8 cellular contexts compared by ENCODE assay signal in genomic region chr9:99820330-99821186, GRCh38. TPM values are rescaled to one million over a fixed set of nuclear protein-coding genes. Genes with fewer than 3 reads are reported as not detected.
A peak's percentile ranks its signal among the peaks of the same experiment; 100 is the strongest.
DNase-seq lines count a peak whose midpoint lies in the region; ATAC-seq, FAIRE-seq and TF ChIP-seq lines count a peak whose summit lies in the region.

No MANE protein-coding gene starts in this region.

- H3K27me3 ChIP-seq in HAP-1 (ENCODE audit: low read depth): no peaks in the 10 kb centered on the region
- H3K27me3 ChIP-seq in neuronal stem cell (ENCODE audit: control insufficient read depth in 3 of 3, insufficient read depth in 3 of 3, low read depth in 1 of 3, low read length in 3 of 3): peaks cover 0 to 27% (median 10%) of the 10 kb centered on the region in 3 experiments
- peaks cover 19% of the 10 kb centered on the region for H3K27me3 ChIP-seq in upper lobe of right lung

- peak overlapping the region; percentile 95 for H3K27ac Mint-ChIP-seq in activated naive CD4-positive, alpha-beta T cell treated with anti-CD3 and anti-CD28 coated beads, Interleukin-2, amount 50 U/mL, for 24 hours

- no peak for ATAC-seq in upper lobe of right lung
- no peak for ATAC-seq in GM18505 (IDR thresholded peaks at IDR 0.05; ENCODE audit: unreplicated experiment)

- H2AFZ ChIP-seq in neuronal stem cell (ENCODE audit: low read length): peak overlapping the region; percentile 98

- TF ChIP-seq CTCF in AG09309 (IDR thresholded peaks at IDR 0.05; ENCODE audit: control insufficient read depth, insufficient read depth, low read depth, low read length, missing control alignments) (no peak), upper lobe of right lung (IDR thresholded peaks at IDR 0.05) (no peak)

- no peak overlapping the region for H2BK120ac ChIP-seq in neuronal stem cell (ENCODE audit: low read depth, low read length)

- peak overlapping the region; percentile 71 for H3K18ac ChIP-seq in neuronal stem cell (ENCODE audit: low read length)

- no peak for TF ChIP-seq POLR2A in GM18505 (IDR thresholded peaks at IDR 0.05; ENCODE audit: borderline replicate concordance, extremely low read depth, insufficient read depth, insufficient read length)

- WGBS in neuronal stem cell (ENCODE audit: extremely low coverage in 2 of 2, insufficient read length in 2 of 2, insufficient replicate concordance in 1 of 2), 2 donors: no CpG with 5 or more reads among the region's 34 CpGs

- H3K4me1 ChIP-seq in HAP-1: peaks cover 9% of the 10 kb centered on the region
- H3K4me1 ChIP-seq in neuronal stem cell (ENCODE audit: control insufficient read depth in 2 of 2, insufficient read depth in 1 of 2, low read depth in 1 of 2, low read length in 2 of 2): peaks cover 7 to 12% of the 10 kb centered on the region in 2 donors
- H3K4me1 ChIP-seq in upper lobe of right lung: peaks cover 38% of the 10 kb centered on the region

- H3K4me2 ChIP-seq in neuronal stem cell (ENCODE audit: insufficient read depth, low read length, poor library complexity, severe bottlenecking): peak overlapping the region; percentile 100

- DNase-seq in AG09309 (ENCODE audit: low read depth): peak; percentile 51
- DNase-seq in HAP-1 (ENCODE audit: low spot score in 2 of 2): peak; percentile 25 to 47
- peak; percentile 20 for DNase-seq in RCC 7860 (ENCODE audit: low spot score)
- peak; percentile 55 for DNase-seq in germinal center (ENCODE audit: low spot score)
- DNase-seq in neuronal stem cell (ENCODE audit: low spot score): no peak
- peak; percentile 71 for DNase-seq in upper lobe of right lung

- H2BK5ac ChIP-seq in neuronal stem cell (ENCODE audit: low read length): peak overlapping the region; percentile 79

- no peak overlapping the region for H4K91ac ChIP-seq in neuronal stem cell (ENCODE audit: low read depth, low read length, poor library complexity)

- no peaks in the 10 kb centered on the region for H3K9me3 Mint-ChIP-seq in activated naive CD4-positive, alpha-beta T cell treated with anti-CD3 and anti-CD28 coated beads, Interleukin-2, amount 50 U/mL, for 24 hours

- H3K4me3 ChIP-seq in AG09309 (ENCODE audit: control insufficient read depth, low read depth, low read length) (peak overlapping the region; percentile 66), HAP-1 (peak overlapping the region; percentile 77), neuronal stem cell (ENCODE audit: low read length in 2 of 2) (peak overlapping the region; percentile 69 to 87), upper lobe of right lung (peak overlapping the region; percentile 71)

- H3K4me3 Mint-ChIP-seq in activated naive CD4-positive, alpha-beta T cell treated with anti-CD3 and anti-CD28 coated beads, Interleukin-2, amount 50 U/mL, for 24 hours: peak overlapping the region; percentile 99

- intact Hi-C loops in upper lobe of right lung (cut with DNase I): no loop called here

- peaks cover 3% of the 10 kb centered on the region for H3K79me1 ChIP-seq in neuronal stem cell (ENCODE audit: low read depth, low read length)

- peak overlapping the region; percentile 78 for H3K9ac ChIP-seq in neuronal stem cell (ENCODE audit: low read depth, low read length, poor library complexity)

- H3K23ac ChIP-seq in neuronal stem cell (ENCODE audit: low read depth, low read length, poor library complexity): no peak overlapping the region

- no peak for FAIRE-seq in RCC 7860 (lab: Jason Lieb, UNC)

- peak overlapping the region; percentile 81 for H2BK15ac ChIP-seq in neuronal stem cell (ENCODE audit: low read length)

- peaks cover 56% of the 10 kb centered on the region for H3K4me1 Mint-ChIP-seq in activated naive CD4-positive, alpha-beta T cell treated with anti-CD3 and anti-CD28 coated beads, Interleukin-2, amount 50 U/mL, for 24 hours

- no peak overlapping the region for H4K8ac ChIP-seq in neuronal stem cell (ENCODE audit: low read depth, low read length)

- H3K27ac ChIP-seq in neuronal stem cell (replicated peaks; ENCODE audit: low read length) (peak overlapping the region; percentile 77), upper lobe of right lung (peak overlapping the region; percentile 73)

- no peak overlapping the region for H2BK12ac ChIP-seq in neuronal stem cell (ENCODE audit: low read length)

- H3K4ac ChIP-seq in neuronal stem cell (ENCODE audit: low read length): no peak overlapping the region

- H3K36me3 ChIP-seq in HAP-1 (replicated peaks) (no peaks in the 10 kb centered on the region), neuronal stem cell (replicated peaks in 1 of 2; ENCODE audit: control insufficient read depth in 2 of 2, insufficient read depth in 2 of 2, low read length in 2 of 2) (no peaks in the 10 kb centered on the region), upper lobe of right lung (no peaks in the 10 kb centered on the region)

- H3K27me3 Mint-ChIP-seq in activated naive CD4-positive, alpha-beta T cell treated with anti-CD3 and anti-CD28 coated beads, Interleukin-2, amount 50 U/mL, for 24 hours: peaks cover 3% of the 10 kb centered on the region

- H3K14ac ChIP-seq in neuronal stem cell (ENCODE audit: low read length): no peak overlapping the region

- no peak overlapping the region for H2AK5ac ChIP-seq in neuronal stem cell (ENCODE audit: low read depth, low read length)

- no peaks in the 10 kb centered on the region for H3K36me3 Mint-ChIP-seq in activated naive CD4-positive, alpha-beta T cell treated with anti-CD3 and anti-CD28 coated beads, Interleukin-2, amount 50 U/mL, for 24 hours

- H3K9me3 ChIP-seq in HAP-1: no peaks in the 10 kb centered on the region
- H3K9me3 ChIP-seq in neuronal stem cell (replicated peaks in 1 of 2; ENCODE audit: control insufficient read depth in 2 of 2, insufficient read depth in 1 of 2, low read depth in 1 of 2, low read length in 2 of 2): no peaks in the 10 kb centered on the region
- no peaks in the 10 kb centered on the region for H3K9me3 ChIP-seq in upper lobe of right lung

- in situ Hi-C loops in HAP-1 (cut with MboI; ENCODE audit: low sequenced_read_pairs): loop anchor here (25.0 kb wide), 1 partner anchor 492 kb away; no protein-coding TSS in a partner anchor

RNA-seq across cellular contexts. Expression of gene NR4A3, which starts 1.1 kb away (rescaled TPM):
- polyA plus RNA-seq in neuronal stem cell (2013, experiment 1 of 2): 1.3 TPM
- polyA plus RNA-seq in neuronal stem cell (2013, experiment 2 of 2): 1.3 TPM
- total RNA-seq in upper lobe of right lung: 3.8 TPM
